Comparison of ENCODE assay signal across 25 cellular contexts in the genomic region with DNA sequence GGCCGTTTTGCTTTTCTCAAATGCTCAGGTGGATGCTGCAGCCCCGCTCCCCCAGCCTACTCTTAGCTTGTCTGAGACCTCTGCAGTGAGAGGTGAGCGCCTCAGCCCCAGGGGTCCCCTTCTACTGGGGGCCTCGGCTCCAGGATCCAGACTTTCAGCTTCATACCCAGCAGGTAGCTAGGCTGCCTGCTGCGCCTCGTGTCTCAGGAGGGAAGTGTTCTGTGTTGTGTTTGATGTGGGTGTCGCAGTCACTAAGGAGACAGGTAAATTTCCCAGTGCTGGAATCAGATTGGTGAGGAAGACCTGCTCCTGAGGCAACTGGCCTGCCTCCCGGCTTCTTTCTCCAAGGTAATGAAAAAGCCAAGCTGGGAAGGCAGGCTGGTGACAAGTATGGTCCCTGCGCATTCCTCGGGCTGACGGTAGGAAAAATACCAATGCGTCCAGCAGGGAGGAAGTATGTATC.
DNase-seq lines count a peak whose midpoint lies in the region; ATAC-seq, FAIRE-seq and TF ChIP-seq lines count a peak whose summit lies in the region.
"Had no signal": no experiment of that assay in that cellular context is flagged by ENCODE, and none has a peak within 500 bp of the region (broad histone marks: within the 10 kb centered on the region; RNA-seq: fewer than 3 reads in every experiment).

No MANE protein-coding gene starts in this region.

- H3K56ac ChIP-seq in H1 (replicated peaks; ENCODE audit: insufficient read length, low read depth, low read length) (no peak overlapping the region), mesendoderm (ENCODE audit: low read length) (peak overlapping the region; percentile 9)

- H3K27me3 ChIP-seq in H1 (replicated peaks in 1 of 4; ENCODE audit: control insufficient read depth in 3 of 4, extremely low read depth in 1 of 4, insufficient read depth in 3 of 4, low read length in 3 of 4) (no peaks in the 10 kb centered on the region), mesendoderm (ENCODE audit: insufficient read depth, low read length, poor library complexity) (no peaks in the 10 kb centered on the region)

- no peak overlapping the region for H2BK12ac ChIP-seq in H1 (ENCODE audit: low read depth, low read length)

- H3K27ac ChIP-seq in HEK293 (ENCODE audit: extremely low read depth, low read depth, low read length) (no peak overlapping the region), H1 (ENCODE audit: low read depth, low read length) (no peak overlapping the region), mesendoderm (ENCODE audit: low read depth, low read length) (no peak overlapping the region)
- H3K27ac ChIP-seq: heart right ventricle, neutrophil, PC-9, tibial artery had no signal

- ATAC-seq in HG03442 (IDR thresholded peaks at IDR 0.05; ENCODE audit: unreplicated experiment) (no peak), HG03135 (IDR thresholded peaks at IDR 0.05; ENCODE audit: unreplicated experiment) (no peak)
- ATAC-seq: activated T-helper 17 cell treated with anti-CD3 and anti-CD28 coated beads, Interleukin-2, amount 50 U/mL, for 72 hours; heart right ventricle; left colon; sciatic nerve had no signal

- H3K79me1 ChIP-seq in H1 (ENCODE audit: low read depth, low read length) = no peaks in the 10 kb centered on the region
- no peaks in the 10 kb centered on the region for H3K79me1 ChIP-seq in mesendoderm (ENCODE audit: low read length)

- H2BK120ac ChIP-seq in H1 (replicated peaks; ENCODE audit: low read depth, low read length) = no peak overlapping the region
- H2BK120ac ChIP-seq in mesendoderm (ENCODE audit: low read depth, low read length) = no peak overlapping the region

- H3K79me2 ChIP-seq in H1 (ENCODE audit: control insufficient read depth in 1 of 2, insufficient read depth in 2 of 2, low read length in 2 of 2) (no peaks in the 10 kb centered on the region), mesendoderm (ENCODE audit: control insufficient read depth, insufficient read depth, low read length) (no peaks in the 10 kb centered on the region)

- H3K36me3 ChIP-seq in HEK293 (ENCODE audit: control insufficient read depth in 2 of 2, insufficient read depth in 1 of 2, low read length in 2 of 2) (no peaks in the 10 kb centered on the region), H1 (ENCODE audit: control insufficient read depth in 2 of 4, insufficient read depth in 4 of 4, low read length in 3 of 4) (no peaks in the 10 kb centered on the region), mesendoderm (ENCODE audit: control insufficient read depth, insufficient read depth, low read length) (no peaks in the 10 kb centered on the region)
- H3K36me3 ChIP-seq: heart right ventricle, neutrophil, tibial artery had no signal

- TF ChIP-seq CTCF in HEK293 (tag by site-specific recombination; IDR thresholded peaks at IDR 0.05) (no peak), H1 (IDR thresholded peaks at IDR 0.05; ENCODE audit: control extremely low read depth in 1 of 3, insufficient read depth in 1 of 3, low read depth in 1 of 3, low read length in 3 of 3) (no peak)

- peak in 1 of 2 experiments; percentile 1; a peak in 1 of 4 replicates for TF ChIP-seq RAD21 in H1 (IDR thresholded peaks at IDR 0.05 in 1 of 2, conservative IDR thresholded peaks at IDR 0.05 in 1 of 2; ENCODE audit: low read depth in 2 of 2, low read length in 2 of 2)

- peak overlapping the region; percentile 50; the same call in 1 of the 2 replicates for H2BK15ac ChIP-seq in H1 (ENCODE audit: low read length)
- no peak overlapping the region for H2BK15ac ChIP-seq in mesendoderm (replicated peaks; ENCODE audit: low read depth)

- H3K4me1 ChIP-seq in HEK293 (ENCODE audit: control insufficient read depth, insufficient read depth, low read length) (peaks cover 7% of the 10 kb centered on the region; the same call in 1 of the 2 replicates), H1 (replicated peaks in 1 of 4; ENCODE audit: control insufficient read depth in 3 of 4, insufficient read depth in 4 of 4, low read length in 3 of 4) (peaks cover 2 to 12% (median 7%) of the 10 kb centered on the region in 4 experiments; a peak in 5 of 7 replicates), mesendoderm (ENCODE audit: control insufficient read depth, low read depth, low read length) (peaks cover 4% of the 10 kb centered on the region)
- H3K4me1 ChIP-seq: heart right ventricle, tibial artery had no signal

- peak; percentile 24 for FAIRE-seq in H1 (lab: Jason Lieb, UNC)
- FAIRE-seq: frontal cortex had no signal

- H2BK5ac ChIP-seq in H1 (ENCODE audit: low read depth, low read length) (0 out of 2 replicates have a peak overlapping the region, but pooled peaks have one; percentile 19), mesendoderm (ENCODE audit: low read length) (no peak overlapping the region)

- H2AK5ac ChIP-seq in H1 (ENCODE audit: low read depth, low read length) = no peak overlapping the region
- H2AK5ac ChIP-seq in mesendoderm (ENCODE audit: low read length) = no peak overlapping the region

- TF ChIP-seq EP300 in H1 (IDR thresholded peaks at IDR 0.05; ENCODE audit: borderline replicate concordance in 1 of 2, low read depth in 2 of 2, low read length in 2 of 2) = no peak

- TF ChIP-seq POLR2A in H1 (IDR thresholded peaks at IDR 0.05; ENCODE audit: control extremely low read depth in 1 of 2, low read depth in 2 of 2, low read length in 2 of 2) = no peak

- no peaks in the 10 kb centered on the region for H3K23me2 ChIP-seq in H1 (ENCODE audit: low read depth, low read length)

- CTCF ChIA-PET in HEK293 (lab: Yijun Ruan, JAX) (interaction anchor here (0.6 to 1.0 kb wide), 2 partner anchors 216 to 814 kb away, joined by 3 read pairs; no protein-coding TSS in a partner anchor), H1 (lab: Charles Lee; ENCODE audit: partially characterized antibody) (interaction anchor here (1.2 kb wide), 1 partner anchor 418 kb away, joined by 3 read pairs; no protein-coding TSS in a partner anchor)

- peak; percentile 73 for DNase-seq in COR-L47 (lab: John Stamatoyannopoulos, UW)
- no peak for DNase-seq in H1 (ENCODE audit: low read depth in 1 of 2, low spot score in 2 of 2)
- DNase-seq in mesendoderm = peak; percentile 62
- no peak for DNase-seq in SIG-M5 (lab: John Stamatoyannopoulos, UW)
- no peak for DNase-seq in stimulated activated CD4-positive, alpha-beta T cell treated with anti-CD3 and anti-CD28 coated beads, Interleukin-4, amount 100 ng/mL, for 1 hour
- DNase-seq: activated CD4-positive, alpha-beta T cell treated with anti-CD3 and anti-CD28 coated beads for 4 hours; activated naive CD4-positive, alpha-beta T cell treated with anti-CD3 and anti-CD28 coated beads, Interleukin-2, amount 50 U/mL, for 16 hours; CD4-positive, alpha-beta T cell; dermis blood vessel endothelial cell; heart right ventricle; Karpas-422; left colon; NCI-H146; NCI-H446 treated with DMSO at 0.1 percent for 48 hours; PC-9; Right ventricle myocardium superior; T-helper 2 cell; tibial artery had no signal

- no peaks in the 10 kb centered on the region for H3K9me3 ChIP-seq in HEK293 (ENCODE audit: control insufficient read depth, insufficient read depth, low read depth, low read length)
- H3K9me3 ChIP-seq in H1 (ENCODE audit: insufficient read depth in 2 of 2, low read depth in 1 of 2, low read length in 1 of 2) = no peaks in the 10 kb centered on the region
- H3K9me3 ChIP-seq: heart right ventricle, neutrophil, tibial artery had no signal

- H3K4me2 ChIP-seq in H1 (ENCODE audit: insufficient read depth in 1 of 2, low read depth in 2 of 2, low read length in 2 of 2) (no peak overlapping the region), mesendoderm (ENCODE audit: low read length) (no peak overlapping the region)
- H3K4me2 ChIP-seq: PC-9 had no signal

- H2BK20ac ChIP-seq in H1 (ENCODE audit: low read length) = no peak overlapping the region

- H3K4ac ChIP-seq in H1 (replicated peaks; ENCODE audit: insufficient read length, low read depth, low read length) (no peak overlapping the region), mesendoderm (ENCODE audit: low read depth, low read length) (no peak overlapping the region)

- POLR2A ChIA-PET in HEK293 (lab: Yijun Ruan, JAX) = no interaction called here
- POLR2A ChIA-PET in H1 (lab: Charles Lee; ENCODE audit: partially characterized antibody) = no interaction called here

- H3K4me3 ChIP-seq in HEK293 (ENCODE audit: low read depth, low read length) = no peak overlapping the region
- no peak overlapping the region for H3K4me3 ChIP-seq in H1 (ENCODE audit: extremely low read depth in 1 of 4, insufficient read depth in 2 of 4, low read depth in 3 of 4, low read length in 4 of 4)
- H3K4me3 ChIP-seq in mesendoderm (ENCODE audit: low read length) = no peak overlapping the region
- H3K4me3 ChIP-seq: heart right ventricle, PC-9, tibial artery had no signal

- H2AFZ ChIP-seq in H1 (ENCODE audit: low read length) = no peak overlapping the region
- H2AFZ ChIP-seq: PC-9 had no signal

- 72% methylated on average over 12 of the region's 12 CpGs; no CpG with 5 or more reads in 1 of the 2 experiments for WGBS in H1 (ENCODE audit: extremely low coverage in 1 of 2, insufficient coverage in 1 of 2, insufficient read length in 1 of 2, insufficient replicate concordance in 2 of 2, low coverage in 1 of 2, low lambda C conversion rate in 2 of 2, missing lambda C conversion rate in 1 of 2), 2 experiments
- no CpG with 5 or more reads among the region's 12 CpGs for WGBS in mesendoderm (ENCODE audit: extremely low coverage, insufficient coverage, low lambda C conversion rate)

- H4K20me1 ChIP-seq in H1 (replicated peaks in 1 of 2; ENCODE audit: control insufficient read depth in 1 of 2, insufficient read depth in 2 of 2, low read length in 2 of 2) = no peaks in the 10 kb centered on the region

- no peak overlapping the region for H3K23ac ChIP-seq in H1 (ENCODE audit: insufficient read length)
- H3K23ac ChIP-seq in mesendoderm (ENCODE audit: low read length) = peak overlapping the region; percentile 54

- peak overlapping the region; percentile 25 for H4K91ac ChIP-seq in H1 (replicated peaks; ENCODE audit: insufficient read length, low read length)

- H3K14ac ChIP-seq in H1 (ENCODE audit: insufficient read length) = no peak overlapping the region

- H4K5ac ChIP-seq in H1 (ENCODE audit: insufficient read length, low read depth, low read length) (no peak overlapping the region), mesendoderm (ENCODE audit: low read length) (no peak overlapping the region)

- H3K9ac ChIP-seq in H1 (replicated peaks in 1 of 4; ENCODE audit: extremely low read depth in 1 of 4, low read depth in 3 of 4, low read length in 3 of 4) (no peak overlapping the region), mesendoderm (ENCODE audit: low read length) (no peak overlapping the region)

- H4K8ac ChIP-seq in H1 (ENCODE audit: extremely low read depth, insufficient read depth, low read length) (no peak overlapping the region; the same call in 1 of the 2 replicates), mesendoderm (ENCODE audit: low read depth, low read length) (no peak overlapping the region)

- no peak overlapping the region for H3K18ac ChIP-seq in H1 (ENCODE audit: extremely low read depth, low read length)
- no peak overlapping the region for H3K18ac ChIP-seq in mesendoderm (ENCODE audit: low read length)

TF ChIP-seq in H1, 55 proteins besides CTCF, POLR2A, EP300 and RAD21 (continues in another document):
- no peak for TF ChIP-seq EZH2 (IDR thresholded peaks at IDR 0.05; ENCODE audit: low read depth, low read length, severe bottlenecking)
- TF ChIP-seq SIX5 (IDR thresholded peaks at IDR 0.05; ENCODE audit: low read depth, low read length) = no peak
- no peak for TF ChIP-seq CHD1 (IDR thresholded peaks at IDR 0.05; ENCODE audit: low read depth, low read length)

Comparison
In these comparisons a context has a peak if more than half of its experiments do, and no peak if none do; other contexts are left out.
1. DNase-seq: peak in COR-L47 (single experiment) and mesendoderm (single experiment); none in H1 (0 of 2), SIG-M5 (single experiment) and stimulated activated CD4-positive, alpha-beta T cell treated with anti-CD3 and anti-CD28 coated beads, Interleukin-4, amount 100 ng/mL, for 1 hour (single experiment).